Comparison of ENCODE assay signal across 21 cellular contexts in the genomic region with DNA sequence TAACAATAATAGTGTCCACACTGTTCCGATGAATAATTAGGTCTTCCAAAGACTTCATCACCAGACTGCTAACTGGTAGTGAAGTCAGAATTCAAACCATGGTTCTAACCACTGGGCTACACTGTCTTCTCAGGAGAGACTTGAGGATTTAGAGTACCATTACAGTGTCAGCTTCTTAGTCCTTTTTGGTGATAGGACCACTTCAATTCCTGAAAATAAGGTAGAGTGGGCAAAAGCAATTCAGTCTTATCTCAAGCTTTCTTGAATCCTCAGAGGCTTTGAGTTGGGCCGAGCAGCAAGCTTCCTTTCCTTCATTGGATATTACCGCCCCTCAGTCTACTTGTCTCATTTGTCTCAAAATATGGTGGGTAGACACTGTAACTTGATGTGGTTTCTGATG.
DNase-seq lines count a peak whose midpoint lies in the region; TF ChIP-seq lines count a peak whose summit lies in the region.
"Had no signal": no experiment of that assay in that cellular context is flagged by ENCODE, and none has a peak within 500 bp of the region (broad histone marks: within the 10 kb centered on the region; RNA-seq: fewer than 3 reads in every experiment).

No MANE protein-coding gene starts in this region.

- TF ChIP-seq CTCF in adrenal gland (IDR thresholded peaks at IDR 0.05): no peak

- peaks cover 3% of the 10 kb centered on the region for H3K79me2 ChIP-seq in ACC112 (ENCODE audit: control insufficient read depth, insufficient read depth, low read length, unreplicated experiment)
- H3K79me2 ChIP-seq: hepatocyte had no signal

- H2AFZ ChIP-seq in ACC112 (ENCODE audit: low read length, unreplicated experiment): no peak overlapping the region
- H2AFZ ChIP-seq: hepatocyte had no signal

- intact Hi-C loops in CD4-positive, alpha-beta memory T cell (cut with micrococcal nuclease): no loop called here
- intact Hi-C loops in adrenal gland (cut with DNase I): no loop called here

- whole genome bisulfite sequencing in adrenal gland, 4 donors: 89 to 94% (median 91%) methylated on average over 3 of the region's 3 CpGs

- H3K27ac Mint-ChIP-seq in CD4-positive, alpha-beta memory T cell: peak overlapping the region in 4 of 7 donors; percentile 30 to 77 (median 52)

- H3K4me3 ChIP-seq in ACC112 (ENCODE audit: low read depth, low read length) (no peak overlapping the region), adrenal gland (no peak overlapping the region), skeletal muscle tissue (ENCODE audit: low read length in 3 of 3) (no peak overlapping the region)
- H3K4me3 ChIP-seq in CD4-positive, alpha-beta memory T cell (ENCODE audit: low read length in 2 of 2): no peak overlapping the region
- H3K4me3 ChIP-seq: hepatocyte, psoas muscle, skin epidermis had no signal

- H3K27me3 ChIP-seq in ACC112 (ENCODE audit: insufficient read depth, low read length) (no peaks in the 10 kb centered on the region), adrenal gland (no peaks in the 10 kb centered on the region), skeletal muscle tissue (ENCODE audit: control insufficient read depth in 3 of 3, insufficient read depth in 3 of 3, low read length in 3 of 3) (no peaks in the 10 kb centered on the region)
- no peaks in the 10 kb centered on the region for H3K27me3 ChIP-seq in CD4-positive, alpha-beta memory T cell (ENCODE audit: insufficient read depth, low read length)
- H3K27me3 ChIP-seq: foreskin keratinocyte, hepatocyte had no signal

- POLR2A ChIA-PET in CD4-positive, alpha-beta memory T cell (lab: Charles Lee; ENCODE audit: partially characterized antibody): interaction anchor here (4.0 kb wide), 1 partner anchor 10 kb away, joined by 15 read pairs; no protein-coding TSS in a partner anchor

- no peak overlapping the region for H3K4me3 Mint-ChIP-seq in CD4-positive, alpha-beta memory T cell

- H3K36me3 Mint-ChIP-seq in CD4-positive, alpha-beta memory T cell: peaks cover 48 to 63% of the 10 kb centered on the region in 2 donors

- H3K27ac ChIP-seq in ACC112 (ENCODE audit: low read depth, low read length): peak overlapping the region; percentile 23; the same call in 1 of the 2 replicates
- no peak overlapping the region for H3K27ac ChIP-seq in CD4-positive, alpha-beta memory T cell (ENCODE audit: low read depth, low read length)
- H3K27ac ChIP-seq in adrenal gland: peak overlapping the region in 3 of 5 donors; percentile 40 to 85 (median 74)
- peak overlapping the region; percentile 67 for H3K27ac ChIP-seq in skeletal muscle tissue (ENCODE audit: low read depth, low read length)
- H3K27ac ChIP-seq: foreskin keratinocyte, hepatocyte, HL-60 had no signal

- peaks cover 44% of the 10 kb centered on the region for H3K4me1 ChIP-seq in ACC112 (ENCODE audit: control insufficient read depth, insufficient read depth, low read length, unreplicated experiment)
- H3K4me1 ChIP-seq in CD4-positive, alpha-beta memory T cell (ENCODE audit: insufficient read depth, low read length): peaks cover 50% of the 10 kb centered on the region
- peaks cover 14 to 39% of the 10 kb centered on the region in 2 donors for H3K4me1 ChIP-seq in adrenal gland (replicated peaks in 1 of 2)
- peaks cover 7 to 19% (median 15%) of the 10 kb centered on the region in 3 donors for H3K4me1 ChIP-seq in skeletal muscle tissue (ENCODE audit: control insufficient read depth in 3 of 3, insufficient read depth in 3 of 3, low read length in 3 of 3)

- H3K27me3 Mint-ChIP-seq in CD4-positive, alpha-beta memory T cell: no peaks in the 10 kb centered on the region

- no peak overlapping the region for H3K9ac ChIP-seq in skeletal muscle tissue (ENCODE audit: low read depth in 1 of 3, low read length in 3 of 3)

- no peaks in the 10 kb centered on the region for H3K9me3 ChIP-seq in CD4-positive, alpha-beta memory T cell (ENCODE audit: control insufficient read depth in 1 of 2, low read length in 2 of 2)
- H3K9me3 ChIP-seq in adrenal gland (replicated peaks in 1 of 3) (no peaks in the 10 kb centered on the region), skeletal muscle tissue (ENCODE audit: control insufficient read depth in 3 of 3, low read length in 3 of 3) (no peaks in the 10 kb centered on the region)
- H3K9me3 ChIP-seq: psoas muscle had no signal

- CTCF ChIA-PET in CD4-positive, alpha-beta memory T cell (lab: Charles Lee; ENCODE audit: partially characterized antibody): interaction anchor here (9.8 kb wide), 1 partner anchor 9 kb away, joined by 106 read pairs; no protein-coding TSS in a partner anchor

- H3K36me3 ChIP-seq in ACC112 (ENCODE audit: insufficient read depth, low read length): 0 out of 2 replicates have a peak, but pooled peaks cover 5% of the 10 kb centered on the region
- peaks cover 81% of the 10 kb centered on the region for H3K36me3 ChIP-seq in CD4-positive, alpha-beta memory T cell (ENCODE audit: insufficient read depth, low read length)
- no peaks in the 10 kb centered on the region for H3K36me3 ChIP-seq in adrenal gland (replicated peaks in 1 of 2)
- H3K36me3 ChIP-seq in skeletal muscle tissue (ENCODE audit: control insufficient read depth in 3 of 3, insufficient read depth in 3 of 3, low read length in 3 of 3): peaks cover 0 to 6% (median 0%) of the 10 kb centered on the region in 3 donors

- TF ChIP-seq POLR2A in adrenal gland (IDR thresholded peaks at IDR 0.05): no peak

- no peaks in the 10 kb centered on the region for H3K9me3 Mint-ChIP-seq in CD4-positive, alpha-beta memory T cell
- H3K9me3 Mint-ChIP-seq: activated naive CD4-positive, alpha-beta T cell treated with anti-CD3 and anti-CD28 coated beads, Interleukin-2, amount 50 U/mL, for 72 hours had no signal

- no peak for DNase-seq in CD4-positive, alpha-beta memory T cell
- DNase-seq in adrenal gland (no peak), HK-2 (ENCODE audit: unreplicated experiment) (no peak), SKM-1 treated with dmso at 0.1 percent for 144 hours (lab: John Stamatoyannopoulos, UW; ENCODE audit: unreplicated experiment) (no peak), SHP77 (lab: John Stamatoyannopoulos, UW) (no peak)
- DNase-seq: activated CD4-positive, alpha-beta T cell treated with anti-CD3 and anti-CD28 coated beads for 4 hours; DMS153; effector memory CD4-positive, alpha-beta T cell; foreskin keratinocyte; NCI-H1092; NCI-H187 treated with DMSO at 0.1 percent for 48 hours; NCI-H526 treated with DMSO at 0.1 percent for 48 hours; psoas muscle; stimulated activated CD4-positive, alpha-beta T cell treated with anti-CD3 and anti-CD28 coated beads, Interleukin-1b, Interleukin-23, amount 100 ng/mL, for 48 hours; T-helper 2 cell had no signal

- H3K4me1 Mint-ChIP-seq in CD4-positive, alpha-beta memory T cell: peaks cover 16 to 53% (median 27%) of the 10 kb centered on the region in 4 donors
